ENCODE assay signal across 8 cellular contexts in the genomic region with DNA sequence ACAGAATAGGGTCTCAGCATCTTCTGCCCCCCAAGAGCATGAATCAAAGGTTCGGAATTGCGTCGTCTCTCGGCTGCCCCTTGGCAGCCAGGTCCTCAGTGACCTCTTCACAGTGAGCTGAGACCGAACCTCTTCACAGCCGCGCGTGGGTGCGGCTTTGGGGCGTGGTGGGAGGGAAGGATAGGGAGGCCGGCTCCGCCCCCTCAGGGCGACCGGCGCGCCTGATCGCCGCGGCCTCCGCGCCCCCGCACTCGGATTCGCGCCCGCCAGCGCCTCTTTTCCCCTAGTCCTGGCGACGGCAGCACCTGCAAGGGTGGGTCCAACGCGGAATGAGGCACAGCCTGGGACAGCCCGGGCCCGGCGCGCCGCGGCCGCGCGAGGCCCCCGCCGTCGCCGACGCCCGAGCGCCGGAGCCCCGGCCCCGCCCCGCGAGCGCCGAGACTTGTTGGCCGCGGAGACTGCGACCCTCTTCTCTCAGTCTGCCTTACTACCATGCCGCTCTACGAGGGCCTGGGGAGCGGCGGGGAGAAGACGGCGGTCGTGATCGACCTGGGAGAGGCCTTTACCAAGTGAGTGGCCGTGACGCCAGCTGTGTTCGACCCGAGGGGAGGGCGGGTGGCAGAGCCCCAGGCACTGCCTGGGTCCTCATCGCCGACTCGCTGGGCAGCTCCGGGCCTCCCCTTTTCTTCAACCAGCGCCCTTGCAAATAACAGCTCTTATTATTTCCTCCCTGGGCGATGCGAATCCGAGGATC. TPM values are rescaled to one million over a fixed set of nuclear protein-coding genes. Genes with fewer than 3 reads are reported as not detected.
DNase-seq lines count a peak whose midpoint lies in the region; ATAC-seq and TF ChIP-seq lines count a peak whose summit lies in the region.

A gene (plus strand): TSS at position 424 of the 754 bp plus-strand sequence. CDS start 69 bp downstream, at position 493.

- DNase-seq in NCI-H1694 treated with DMSO at 0.1 percent for 48 hours (lab: John Stamatoyannopoulos, UW) = peak; percentile 77
- DNase-seq in T-helper 2 cell = peak; percentile 64 to 86 (median 79)
- DNase-seq in left ventricle myocardium superior = peak; percentile 93
- DNase-seq in prostate gland (ENCODE audit: low spot score) = peak; percentile 79
- peak; percentile 87 for DNase-seq in ureter (ENCODE audit: low spot score)

- peak within 1 kb of the TSS; percentile 75 to 84 for H3K4me3 ChIP-seq in prostate gland

- peak in 1 of 4 experiments; percentile 14 for TF ChIP-seq CTCF in prostate gland (IDR thresholded peaks at IDR 0.05)

- no peaks in the 10 kb centered on the region for H3K36me3 ChIP-seq in prostate gland

- peak within 1 kb of the TSS; percentile 85 for H3K27ac ChIP-seq in angular gyrus (ENCODE audit: low read depth, low read length)
- H3K27ac ChIP-seq in prostate gland = peak within 1 kb of the TSS; percentile 89 to 94

- intact Hi-C loops in left ventricle myocardium superior (cut with micrococcal nuclease) (no loop called here), prostate gland (cut with DNase I) (no loop called here)

- H3K27me3 ChIP-seq in prostate gland (replicated peaks; ENCODE audit: insufficient read depth) = no peaks in the 10 kb centered on the region

- ATAC-seq in GM18502 (IDR thresholded peaks at IDR 0.05; ENCODE audit: poor library complexity, unreplicated experiment) (peak; percentile 93), HG02938 (IDR thresholded peaks at IDR 0.05; ENCODE audit: unreplicated experiment) (peak; percentile 87), left ventricle myocardium superior (peak; percentile 99)

- no peaks in the 10 kb centered on the region for H3K9me3 ChIP-seq in prostate gland

- 1% methylated on average over 55 of the region's 78 CpGs for WGBS in prostate gland

- no peaks in the 10 kb centered on the region for H3K4me1 ChIP-seq in prostate gland (replicated peaks)

- peak; percentile 39 for TF ChIP-seq POLR2A in prostate gland (IDR thresholded peaks at IDR 0.05)

RNA-seq across cellular contexts. Expression of the gene that starts here (rescaled TPM):
- total RNA-seq in left ventricle myocardium superior (77.2 TPM), prostate gland (100 to 1,000 TPM in 1 of 2 donors, 10 to 100 TPM in 1; 63.2 to 105 TPM), ureter (61.5 TPM)

Comparison
In these comparisons a context has a peak if more than half of its experiments do, and no peak if none do; other contexts are left out.
1. Peak in every context shown above with its lines: DNase-seq, ATAC-seq, H3K4me3 ChIP-seq and H3K27ac ChIP-seq.